In genomic region chr12:105107497-105108371, GRCh38 we compare ENCODE assay signal across 1 cellular context.
TF ChIP-seq lines count a peak whose summit lies in the region.

Gene WASHC4 (plus strand): TSS chr12:105107731. CDS start chr12:105107801, 70 bp downstream.

TF ChIP-seq in HepG2, 621 proteins besides CTCF, POLR2A, EP300 and RAD21 (continued from another document):
- TF ChIP-seq ZNF33A (CRISPR knock-in tag; IDR thresholded peaks at IDR 0.05; ENCODE audit: borderline replicate concordance) (no peak), TARDBP (CRISPR knock-in tag; IDR thresholded peaks at IDR 0.05) (peak; percentile 78), JUNB (CRISPR knock-in tag; IDR thresholded peaks at IDR 0.05; ENCODE audit: borderline replicate concordance) (no peak), FLYWCH1 (CRISPR knock-in tag; IDR thresholded peaks at IDR 0.05) (0 out of 2 replicates have a peak, but pooled peaks have one; percentile 15), MAF1 (CRISPR knock-in tag; IDR thresholded peaks at IDR 0.05; ENCODE audit: borderline replicate concordance) (0 out of 2 replicates have a peak, but pooled peaks have one; percentile 23), MED1 (CRISPR knock-in tag; IDR thresholded peaks at IDR 0.05) (peak; percentile 76), SALL1 (CRISPR knock-in tag; IDR thresholded peaks at IDR 0.05) (peak; percentile 93), POLR2AphosphoS5 (IDR thresholded peaks at IDR 0.05; ENCODE audit: low read depth, low read length) (peak; percentile 96), GABPA (IDR thresholded peaks at IDR 0.05; ENCODE audit: low read depth, low read length) (peak; percentile 82), GABPA (CRISPR knock-in tag; IDR thresholded peaks at IDR 0.05; ENCODE audit: low read depth) (peak; percentile 85), ZNF256 (CRISPR knock-in tag; conservative IDR thresholded peaks at IDR 0.05) (0 out of 2 replicates have a peak, but pooled peaks have one; percentile 16), HES4 (CRISPR knock-in tag; IDR thresholded peaks at IDR 0.05; ENCODE audit: borderline replicate concordance) (peak; percentile 92), NR3C1 (CRISPR knock-in tag; IDR thresholded peaks at IDR 0.05) (no peak), ZNF260 (CRISPR knock-in tag; IDR thresholded peaks at IDR 0.05; ENCODE audit: borderline replicate concordance, low read depth) (no peak), TERF1 (CRISPR knock-in tag; IDR thresholded peaks at IDR 0.05) (no peak), ZNF414 (CRISPR knock-in tag; IDR thresholded peaks at IDR 0.05) (peak; percentile 82; the same call in 1 of the 2 replicates), NFE2L1 (CRISPR knock-in tag; IDR thresholded peaks at IDR 0.05; ENCODE audit: borderline replicate concordance) (no peak), ZNF713 (CRISPR knock-in tag; IDR thresholded peaks at IDR 0.05) (no peak), ZNF598 (CRISPR knock-in tag; IDR thresholded peaks at IDR 0.05; ENCODE audit: borderline replicate concordance) (peak; percentile 80; the same call in 1 of the 2 replicates), POLR2G (IDR thresholded peaks at IDR 0.05; ENCODE audit: low read depth, low read length) (peak; percentile 99), NFRKB (IDR thresholded peaks at IDR 0.05) (no peak), THAP8 (CRISPR knock-in tag; IDR thresholded peaks at IDR 0.05; ENCODE audit: borderline replicate concordance) (peak; percentile 97), REST (IDR thresholded peaks at IDR 0.05; ENCODE audit: borderline replicate concordance in 1 of 2, low read depth in 1 of 2, low read length in 2 of 2) (peak in 1 of 2 experiments; percentile 14; a peak in 1 of 4 replicates), DR1 (CRISPR knock-in tag; IDR thresholded peaks at IDR 0.05) (peak; percentile 83), TFDP1 (CRISPR knock-in tag; IDR thresholded peaks at IDR 0.05; ENCODE audit: borderline replicate concordance) (peak; percentile 87; the same call in 1 of the 2 replicates), ASH2L (IDR thresholded peaks at IDR 0.05; ENCODE audit: insufficient read length, low read depth, low read length) (peak; percentile 88), GPN1 (CRISPR knock-in tag; IDR thresholded peaks at IDR 0.05; ENCODE audit: borderline replicate concordance) (no peak), YY1 (IDR thresholded peaks at IDR 0.05; ENCODE audit: insufficient read depth, insufficient replicate concordance, low read depth, low read length) (peak; percentile 98)
- TF ChIP-seq, protein P1, sequence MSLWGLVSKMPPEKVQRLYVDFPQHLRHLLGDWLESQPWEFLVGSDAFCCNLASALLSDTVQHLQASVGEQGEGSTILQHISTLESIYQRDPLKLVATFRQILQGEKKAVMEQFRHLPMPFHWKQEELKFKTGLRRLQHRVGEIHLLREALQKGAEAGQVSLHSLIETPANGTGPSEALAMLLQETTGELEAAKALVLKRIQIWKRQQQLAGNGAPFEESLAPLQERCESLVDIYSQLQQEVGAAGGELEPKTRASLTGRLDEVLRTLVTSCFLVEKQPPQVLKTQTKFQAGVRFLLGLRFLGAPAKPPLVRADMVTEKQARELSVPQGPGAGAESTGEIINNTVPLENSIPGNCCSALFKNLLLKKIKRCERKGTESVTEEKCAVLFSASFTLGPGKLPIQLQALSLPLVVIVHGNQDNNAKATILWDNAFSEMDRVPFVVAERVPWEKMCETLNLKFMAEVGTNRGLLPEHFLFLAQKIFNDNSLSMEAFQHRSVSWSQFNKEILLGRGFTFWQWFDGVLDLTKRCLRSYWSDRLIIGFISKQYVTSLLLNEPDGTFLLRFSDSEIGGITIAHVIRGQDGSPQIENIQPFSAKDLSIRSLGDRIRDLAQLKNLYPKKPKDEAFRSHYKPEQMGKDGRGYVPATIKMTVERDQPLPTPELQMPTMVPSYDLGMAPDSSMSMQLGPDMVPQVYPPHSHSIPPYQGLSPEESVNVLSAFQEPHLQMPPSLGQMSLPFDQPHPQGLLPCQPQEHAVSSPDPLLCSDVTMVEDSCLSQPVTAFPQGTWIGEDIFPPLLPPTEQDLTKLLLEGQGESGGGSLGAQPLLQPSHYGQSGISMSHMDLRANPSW (CRISPR knock-in tag; IDR thresholded peaks at IDR 0.05; ENCODE audit: borderline replicate concordance): no peak
- TF ChIP-seq, protein P2, sequence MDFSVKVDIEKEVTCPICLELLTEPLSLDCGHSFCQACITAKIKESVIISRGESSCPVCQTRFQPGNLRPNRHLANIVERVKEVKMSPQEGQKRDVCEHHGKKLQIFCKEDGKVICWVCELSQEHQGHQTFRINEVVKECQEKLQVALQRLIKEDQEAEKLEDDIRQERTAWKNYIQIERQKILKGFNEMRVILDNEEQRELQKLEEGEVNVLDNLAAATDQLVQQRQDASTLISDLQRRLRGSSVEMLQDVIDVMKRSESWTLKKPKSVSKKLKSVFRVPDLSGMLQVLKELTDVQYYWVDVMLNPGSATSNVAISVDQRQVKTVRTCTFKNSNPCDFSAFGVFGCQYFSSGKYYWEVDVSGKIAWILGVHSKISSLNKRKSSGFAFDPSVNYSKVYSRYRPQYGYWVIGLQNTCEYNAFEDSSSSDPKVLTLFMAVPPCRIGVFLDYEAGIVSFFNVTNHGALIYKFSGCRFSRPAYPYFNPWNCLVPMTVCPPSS (IDR thresholded peaks at IDR 0.05): no peak
- TF ChIP-seq, protein P3, sequence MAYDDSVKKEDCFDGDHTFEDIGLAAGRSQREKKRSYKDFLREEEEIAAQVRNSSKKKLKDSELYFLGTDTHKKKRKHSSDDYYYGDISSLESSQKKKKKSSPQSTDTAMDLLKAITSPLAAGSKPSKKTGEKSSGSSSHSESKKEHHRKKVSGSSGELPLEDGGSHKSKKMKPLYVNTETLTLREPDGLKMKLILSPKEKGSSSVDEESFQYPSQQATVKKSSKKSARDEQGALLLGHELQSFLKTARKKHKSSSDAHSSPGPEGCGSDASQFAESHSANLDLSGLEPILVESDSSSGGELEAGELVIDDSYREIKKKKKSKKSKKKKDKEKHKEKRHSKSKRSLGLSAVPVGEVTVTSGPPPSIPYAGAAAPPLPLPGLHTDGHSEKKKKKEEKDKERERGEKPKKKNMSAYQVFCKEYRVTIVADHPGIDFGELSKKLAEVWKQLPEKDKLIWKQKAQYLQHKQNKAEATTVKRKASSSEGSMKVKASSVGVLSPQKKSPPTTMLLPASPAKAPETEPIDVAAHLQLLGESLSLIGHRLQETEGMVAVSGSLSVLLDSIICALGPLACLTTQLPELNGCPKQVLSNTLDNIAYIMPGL (CRISPR knock-in tag; IDR thresholded peaks at IDR 0.05; ENCODE audit: borderline replicate concordance in 1 of 2, low read depth in 1 of 2): peak; percentile 80 to 88
- TF ChIP-seq, protein P4, sequence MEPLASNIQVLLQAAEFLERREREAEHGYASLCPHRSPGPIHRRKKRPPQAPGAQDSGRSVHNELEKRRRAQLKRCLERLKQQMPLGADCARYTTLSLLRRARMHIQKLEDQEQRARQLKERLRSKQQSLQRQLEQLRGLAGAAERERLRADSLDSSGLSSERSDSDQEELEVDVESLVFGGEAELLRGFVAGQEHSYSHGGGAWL (CRISPR knock-in tag; IDR thresholded peaks at IDR 0.05): peak; percentile 97
